Comparison of ENCODE assay signal across 16 cellular contexts in genomic region chr10:48535416-48536225, GRCh38.
DNase-seq lines count a peak whose midpoint lies in the region; ATAC-seq and TF ChIP-seq lines count a peak whose summit lies in the region.
"Had no signal": no experiment of that assay in that cellular context is flagged by ENCODE, and none has a peak within 500 bp of the region (broad histone marks: within the 10 kb centered on the region; RNA-seq: fewer than 3 reads in every experiment).

No MANE protein-coding gene starts in this region.

- H3K4me1 Mint-ChIP-seq in natural killer cell treated with Interleukin-12 subunit alpha and Interleukin-12 subunit beta and Interleukin-15 and Interleukin-18, amount 100 ng/mL, for 72 hours (ENCODE audit: low read depth in 2 of 2), result no peaks in the 10 kb centered on the region
- H3K4me1 Mint-ChIP-seq in natural killer cell, result no peaks in the 10 kb centered on the region
- H3K4me1 Mint-ChIP-seq: stimulated activated memory B cell treated with anti-CD40 and anti-IgM and Interleukin-4, amounts not matched to agents 10 μg/mL and 1 μg/mL and 100 μg/mL, for 72 hours had no signal

- no peak for TF ChIP-seq CTCF in natural killer cell (IDR thresholded peaks at IDR 0.05)

- no peaks in the 10 kb centered on the region for H3K36me3 Mint-ChIP-seq in natural killer cell treated with Interleukin-12 subunit alpha and Interleukin-12 subunit beta and Interleukin-15 and Interleukin-18, amount 100 ng/mL, for 72 hours
- no peaks in the 10 kb centered on the region for H3K36me3 Mint-ChIP-seq in natural killer cell
- H3K36me3 Mint-ChIP-seq: stimulated activated memory B cell treated with anti-CD40 and anti-IgM and Interleukin-4, amounts not matched to agents 10 μg/mL and 1 μg/mL and 100 μg/mL, for 72 hours had no signal

- DNase-seq in natural killer cell treated with Interleukin-12 subunit alpha and Interleukin-12 subunit beta and Interleukin-15 and Interleukin-18, amount 100 ng/mL, for 72 hours (ENCODE audit: low spot score), result peak; percentile 16
- DNase-seq in natural killer cell (no peak), iPS-NIHi11 (ENCODE audit: low spot score) (peak; percentile 43), MV-4-11 (lab: John Stamatoyannopoulos, UW) (no peak), NCI-H2227 (lab: John Stamatoyannopoulos, UW; ENCODE audit: unreplicated experiment) (no peak), occipital lobe (lab: John Stamatoyannopoulos, UW) (no peak)
- DNase-seq in activated CD8-positive, alpha-beta memory T cell treated with anti-CD3 and anti-CD28 coated beads, Interleukin-2, amount 50 U/mL, for 48 hours, result peak; percentile 28
- DNase-seq: activated CD4-positive, alpha-beta T cell treated with anti-CD3 and anti-CD28 coated beads for 4 hours; activated T-cell treated with anti-CD3 and anti-CD28 coated beads, Interleukin-2, amount 50 U/mL, for 4 hours; COR-L47; NCI-H2029 treated with DMSO at 0.1 percent for 48 hours; SHP77; T-helper 2 cell had no signal

- intact Hi-C loops in natural killer cell (cut with micrococcal nuclease), result no loop called here

- H3K9me3 Mint-ChIP-seq in natural killer cell treated with Interleukin-12 subunit alpha and Interleukin-12 subunit beta and Interleukin-15 and Interleukin-18, amount 100 ng/mL, for 72 hours, result no peaks in the 10 kb centered on the region
- H3K9me3 Mint-ChIP-seq in natural killer cell, result no peaks in the 10 kb centered on the region
- H3K9me3 Mint-ChIP-seq: activated T-cell treated with anti-CD3 and anti-CD28 coated beads, Interleukin-2, amount 50 U/mL, for 4 hours; stimulated activated memory B cell treated with anti-CD40 and anti-IgM and Interleukin-4, amounts not matched to agents 10 μg/mL and 1 μg/mL and 100 μg/mL, for 72 hours had no signal

- H3K27ac Mint-ChIP-seq in natural killer cell treated with Interleukin-12 subunit alpha and Interleukin-12 subunit beta and Interleukin-15 and Interleukin-18, amount 100 ng/mL, for 72 hours, result no peak overlapping the region
- no peak overlapping the region for H3K27ac Mint-ChIP-seq in natural killer cell
- H3K27ac Mint-ChIP-seq: dendritic cell treated with granulocyte-macrophage colony-stimulating factor and Interleukin-4, amounts not matched to agents 40 ng/mL and 50 ng/mL, for 4 days; stimulated activated memory B cell treated with anti-CD40 and anti-IgM and Interleukin-4, amounts not matched to agents 10 μg/mL and 1 μg/mL and 100 μg/mL, for 72 hours had no signal

- no peak for ATAC-seq in natural killer cell treated with Interleukin-12 subunit alpha and Interleukin-12 subunit beta and Interleukin-15 and Interleukin-18, amount 100 ng/mL, for 72 hours
- ATAC-seq in natural killer cell (no peak), HG02981 (IDR thresholded peaks at IDR 0.05; ENCODE audit: unreplicated experiment) (no peak)
- ATAC-seq: activated T-cell treated with anti-CD3 and anti-CD28 coated beads, Interleukin-2, amount 50 U/mL, for 4 hours; stimulated activated memory B cell treated with anti-CD40 and anti-IgM and Interleukin-4, amounts not matched to agents 10 μg/mL and 1 μg/mL and 100 μg/mL, for 72 hours had no signal

- H3K4me3 Mint-ChIP-seq in natural killer cell treated with Interleukin-12 subunit alpha and Interleukin-12 subunit beta and Interleukin-15 and Interleukin-18, amount 100 ng/mL, for 72 hours, result no peak overlapping the region
- H3K4me3 Mint-ChIP-seq in natural killer cell, result no peak overlapping the region
- H3K4me3 Mint-ChIP-seq: activated T-cell treated with anti-CD3 and anti-CD28 coated beads, Interleukin-2, amount 50 U/mL, for 4 hours; dendritic cell treated with granulocyte-macrophage colony-stimulating factor and Interleukin-4, amounts not matched to agents 40 ng/mL and 50 ng/mL, for 4 days; stimulated activated memory B cell treated with anti-CD40 and anti-IgM and Interleukin-4, amounts not matched to agents 10 μg/mL and 1 μg/mL and 100 μg/mL, for 72 hours had no signal

- H3K27me3 Mint-ChIP-seq in natural killer cell treated with Interleukin-12 subunit alpha and Interleukin-12 subunit beta and Interleukin-15 and Interleukin-18, amount 100 ng/mL, for 72 hours, result peaks cover 3 to 9% of the 10 kb centered on the region in 2 donors
- peaks cover 0 to 9% of the 10 kb centered on the region in 2 donors for H3K27me3 Mint-ChIP-seq in natural killer cell (ENCODE audit: low read depth in 2 of 2)
- H3K27me3 Mint-ChIP-seq: stimulated activated memory B cell treated with anti-CD40 and anti-IgM and Interleukin-4, amounts not matched to agents 10 μg/mL and 1 μg/mL and 100 μg/mL, for 72 hours had no signal

Comparison
In these comparisons a context has a peak if more than half of its experiments do, and no peak if none do; other contexts are left out.
1. DNase-seq: peak in natural killer cell treated with Interleukin-12 subunit alpha and Interleukin-12 subunit beta and Interleukin-15 and Interleukin-18, amount 100 ng/mL, for 72 hours (single experiment), activated CD8-positive, alpha-beta memory T cell treated with anti-CD3 and anti-CD28 coated beads, Interleukin-2, amount 50 U/mL, for 48 hours (single experiment) and iPS-NIHi11 (single experiment); none in natural killer cell (single experiment), MV-4-11 (single experiment), NCI-H2227 (single experiment) and occipital lobe (single experiment).